ENCODE assay signal across 19 cellular contexts in genomic region chr4:108377021-108377420, GRCh38.
DNase-seq lines count a peak whose midpoint lies in the region; ATAC-seq lines count a peak whose summit lies in the region.
"Had no signal": no experiment of that assay in that cellular context is flagged by ENCODE, and none has a peak within 500 bp of the region (broad histone marks: within the 10 kb centered on the region; RNA-seq: fewer than 3 reads in every experiment).

No MANE protein-coding gene starts in this region.

- H3K79me2 ChIP-seq in mesendoderm (ENCODE audit: control insufficient read depth, insufficient read depth, low read length) = no peaks in the 10 kb centered on the region

- no CpG with 5 or more reads among the region's 3 CpGs for WGBS in mesendoderm (ENCODE audit: extremely low coverage, insufficient coverage, low lambda C conversion rate)

- no peaks in the 10 kb centered on the region for H3K9me3 Mint-ChIP-seq in activated naive CD8-positive, alpha-beta T cell treated with anti-CD3 and anti-CD28 coated beads for 36 hours
- H3K9me3 Mint-ChIP-seq: CD8-positive, alpha-beta T cell; GM23338; T-helper 2 cell treated with Interferon-gamma antibody and Interleukin-4, amounts not matched to agents 5 μg/mL and 100 μg/mL, for 36 hours had no signal

- H3K4me3 ChIP-seq in mesendoderm (ENCODE audit: low read length) = no peak overlapping the region
- H3K4me3 ChIP-seq: GM23338, SK-N-MC had no signal

- no peaks in the 10 kb centered on the region for H3K36me3 ChIP-seq in mesendoderm (ENCODE audit: control insufficient read depth, insufficient read depth, low read length)

- no peak overlapping the region for H3K56ac ChIP-seq in mesendoderm (ENCODE audit: low read length)

- no peak overlapping the region for H3K9ac ChIP-seq in mesendoderm (ENCODE audit: low read length)

- H3K27ac ChIP-seq in mesendoderm (ENCODE audit: low read depth, low read length) = no peak overlapping the region
- H3K27ac ChIP-seq: SK-N-MC had no signal

- H3K23ac ChIP-seq in mesendoderm (ENCODE audit: low read length) = no peak overlapping the region

- no peaks in the 10 kb centered on the region for H3K79me1 ChIP-seq in mesendoderm (ENCODE audit: low read length)

- H4K5ac ChIP-seq in mesendoderm (ENCODE audit: low read length) = no peak overlapping the region

- H3K18ac ChIP-seq in mesendoderm (ENCODE audit: low read length) = no peak overlapping the region

- peaks cover 18% of the 10 kb centered on the region for H3K4me1 Mint-ChIP-seq in activated naive CD8-positive, alpha-beta T cell treated with anti-CD3 and anti-CD28 coated beads for 36 hours

- H2AK5ac ChIP-seq in mesendoderm (ENCODE audit: low read length) = no peak overlapping the region

- no peaks in the 10 kb centered on the region for H3K27me3 ChIP-seq in mesendoderm (ENCODE audit: insufficient read depth, low read length, poor library complexity)

- ATAC-seq in HG03565 (IDR thresholded peaks at IDR 0.05; ENCODE audit: unreplicated experiment) (no peak), GM18502 (IDR thresholded peaks at IDR 0.05; ENCODE audit: poor library complexity, unreplicated experiment) (no peak)
- ATAC-seq: CD8-positive, alpha-beta T cell; GM23338 had no signal

- no peaks in the 10 kb centered on the region for H3K27me3 Mint-ChIP-seq in activated naive CD8-positive, alpha-beta T cell treated with anti-CD3 and anti-CD28 coated beads for 36 hours

- H3K4me3 Mint-ChIP-seq in activated naive CD8-positive, alpha-beta T cell treated with anti-CD3 and anti-CD28 coated beads for 36 hours = no peak overlapping the region
- H3K4me3 Mint-ChIP-seq: CD8-positive, alpha-beta T cell; GM23338; T-helper 2 cell treated with Interferon-gamma antibody and Interleukin-4, amounts not matched to agents 5 μg/mL and 100 μg/mL, for 36 hours had no signal

- DNase-seq in COLO829 (ENCODE audit: low spot score) (peak; percentile 91), HT1080 (ENCODE audit: low read depth) (peak; percentile 8), NCI-H526 (lab: John Stamatoyannopoulos, UW) (peak; percentile 92 to 93), mesendoderm (no peak), DMS153 (lab: John Stamatoyannopoulos, UW) (no peak)
- no peak for DNase-seq in activated naive CD8-positive, alpha-beta T cell treated with anti-CD3 and anti-CD28 coated beads for 36 hours
- DNase-seq: CD8-positive, alpha-beta T cell; HCEC 1CT; Kasumi-1; NCI-H1417; NCI-H187; NCI-H2107; NCI-H2227 treated with DMSO at 0.1 percent for 48 hours; NCI-H510A treated with DMSO at 0.1 percent for 48 hours had no signal

- H2BK15ac ChIP-seq in mesendoderm (replicated peaks; ENCODE audit: low read depth) = no peak overlapping the region

- peak overlapping the region; percentile 13 for H4K8ac ChIP-seq in mesendoderm (ENCODE audit: low read depth, low read length)

- no peak overlapping the region for H2BK5ac ChIP-seq in mesendoderm (ENCODE audit: low read length)

- no peaks in the 10 kb centered on the region for H3K4me1 ChIP-seq in mesendoderm (ENCODE audit: control insufficient read depth, low read depth, low read length)

- no peak overlapping the region for H3K27ac Mint-ChIP-seq in activated naive CD8-positive, alpha-beta T cell treated with anti-CD3 and anti-CD28 coated beads for 36 hours
- H3K27ac Mint-ChIP-seq: CD8-positive, alpha-beta T cell; GM23338; T-helper 2 cell treated with Interferon-gamma antibody and Interleukin-4, amounts not matched to agents 5 μg/mL and 100 μg/mL, for 36 hours had no signal

- no peaks in the 10 kb centered on the region for H3K36me3 Mint-ChIP-seq in activated naive CD8-positive, alpha-beta T cell treated with anti-CD3 and anti-CD28 coated beads for 36 hours
- H3K36me3 Mint-ChIP-seq: CD8-positive, alpha-beta T cell had no signal

- H3K4me2 ChIP-seq in mesendoderm (ENCODE audit: low read length) = no peak overlapping the region
- H3K4me2 ChIP-seq: GM23338 had no signal

- H2BK120ac ChIP-seq in mesendoderm (ENCODE audit: low read depth, low read length) = no peak overlapping the region

- no peak overlapping the region for H3K4ac ChIP-seq in mesendoderm (ENCODE audit: low read depth, low read length)

Comparison
In these comparisons a context has a peak if more than half of its experiments do, and no peak if none do; other contexts are left out.
1. DNase-seq: peak in COLO829 (single experiment), HT1080 (single experiment) and NCI-H526 (2 of 2); none in mesendoderm (single experiment), DMS153 (single experiment) and activated naive CD8-positive, alpha-beta T cell treated with anti-CD3 and anti-CD28 coated beads for 36 hours (single experiment).